ENCODE assay signal across 23 cellular contexts in the genomic region with DNA sequence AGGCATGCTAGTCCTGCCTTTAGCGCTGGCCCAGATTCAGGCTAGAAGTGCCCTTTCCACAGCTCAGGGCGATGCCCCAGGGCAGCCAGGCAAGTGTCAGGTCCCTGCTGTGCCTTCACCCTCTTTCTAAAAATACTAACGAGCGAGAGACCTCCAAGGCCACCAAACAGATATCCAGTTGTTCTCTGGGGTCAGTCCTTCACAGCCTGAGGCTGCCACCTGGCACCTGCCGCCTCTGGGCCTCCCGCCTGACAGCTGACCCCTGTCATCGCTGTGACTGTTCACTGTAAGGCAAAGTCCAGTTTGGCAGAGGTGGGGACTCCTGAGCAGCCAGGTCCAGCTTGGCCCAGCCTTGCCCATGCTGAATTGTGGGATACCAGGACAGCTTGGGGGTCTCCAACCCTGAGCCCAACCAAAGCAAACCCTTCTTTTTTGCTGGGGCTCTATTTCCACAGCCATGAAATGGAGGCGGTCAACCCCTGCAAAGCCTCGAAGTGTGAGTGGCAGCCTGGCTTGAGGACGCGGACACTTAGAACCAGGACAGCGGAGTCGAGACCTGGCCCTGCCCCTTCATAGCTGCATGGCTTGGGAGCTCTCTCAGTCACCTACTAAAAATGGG.
A peak's percentile ranks its signal among the peaks of the same experiment; 100 is the strongest.
DNase-seq lines count a peak whose midpoint lies in the region; ATAC-seq, FAIRE-seq and TF ChIP-seq lines count a peak whose summit lies in the region.
"Had no signal": no experiment of that assay in that cellular context is flagged by ENCODE, and none has a peak within 500 bp of the region (broad histone marks: within the 10 kb centered on the region; RNA-seq: fewer than 3 reads in every experiment).

No MANE protein-coding gene starts in this region.

- no peaks in the 10 kb centered on the region for H3K27me3 Mint-ChIP-seq in mesothelial cell of epicardium (ENCODE audit: low read depth)
- peaks cover 44% of the 10 kb centered on the region for H3K27me3 Mint-ChIP-seq in Calu3 (ENCODE audit: unreplicated experiment)
- H3K27me3 Mint-ChIP-seq: natural killer cell treated with Interleukin-12 subunit alpha and Interleukin-12 subunit beta and Interleukin-15 and Interleukin-18, amount 100 ng/mL, for 72 hours had no signal

- POLR2A ChIA-PET in GM12878 (lab: Charles Lee): no interaction called here

- RAD21 ChIA-PET in GM12878 (lab: Charles Lee; ENCODE audit: unreplicated experiment): no interaction called here

- no peak overlapping the region for H3K4me3 ChIP-seq in GM12878
- H3K4me3 ChIP-seq in hepatocyte: no peak overlapping the region
- H3K4me3 ChIP-seq in pancreas: no peak overlapping the region
- H3K4me3 ChIP-seq: A549, SK-N-MC, transverse colon had no signal

- H4K20me1 ChIP-seq in GM12878 (ENCODE audit: control insufficient read depth, insufficient read depth) (no peaks in the 10 kb centered on the region), hepatocyte (ENCODE audit: insufficient read depth, poor library complexity, severe bottlenecking) (no peaks in the 10 kb centered on the region)

- FAIRE-seq in GM12878 (lab: Jason Lieb, UNC) (no peak), pancreas (lab: Jason Lieb, UNC) (no peak)
- FAIRE-seq: A549, frontal cortex, RCC 7860 had no signal

- no peaks in the 10 kb centered on the region for H3K79me2 ChIP-seq in GM12878 (ENCODE audit: control insufficient read depth, insufficient read depth, low read length)
- H3K79me2 ChIP-seq in hepatocyte: no peaks in the 10 kb centered on the region

- no peak for TF ChIP-seq POLR2A in GM12878 (IDR thresholded peaks at IDR 0.05; ENCODE audit: low read depth, low read length)

- H3K27ac ChIP-seq in GM12878 (ENCODE audit: control insufficient read depth, insufficient read depth) (no peak overlapping the region), hepatocyte (peak overlapping the region; percentile 74), pancreas (no peak overlapping the region)
- H3K27ac ChIP-seq: A549, SK-N-MC, transverse colon had no signal

- CTCF ChIA-PET in GM12878 (lab: Yijun Ruan, JAX): no interaction called here
- CTCF ChIA-PET in Calu3 (lab: Charles Lee): interaction anchor here (0.8 kb wide), 1 partner anchor 168 kb away, joined by 3 read pairs; no protein-coding TSS in a partner anchor

- ATAC-seq in GM12878 (no peak), pancreas (peak in 3 of 4 donors; percentile 42 to 75 (median 68))
- ATAC-seq: esophagus mucosa; natural killer cell treated with Interleukin-12 subunit alpha and Interleukin-12 subunit beta and Interleukin-15 and Interleukin-18, amount 100 ng/mL, for 72 hours had no signal

- DNase-seq in COLO668 (lab: John Stamatoyannopoulos, UW; ENCODE audit: unreplicated experiment) (peak; percentile 46), GM12878 (ENCODE audit: low read depth, low spot score) (no peak), hepatocyte (ENCODE audit: low spot score) (peak; percentile 71), pancreas (no peak), C1 segment of cervical spinal cord (lab: John Stamatoyannopoulos, UW) (no peak), mesothelial cell of epicardium (ENCODE audit: low spot score in 2 of 2, unreplicated experiment in 2 of 2) (no peak), mucosa of gallbladder (ENCODE audit: low spot score) (no peak), Calu3 (no peak)
- DNase-seq: activated CD8-positive, alpha-beta memory T cell treated with anti-CD3 and anti-CD28 coated beads, Interleukin-2, amount 50 U/mL, for 4 hours; activated naive CD8-positive, alpha-beta T cell treated with anti-CD3 and anti-CD28 coated beads, Interleukin-2, amount 10 ng/mL, durations not matched to agents 7 days and 5 days; effector CD8-positive, alpha-beta T cell; EL; Karpas-422; MV-4-11; NCI-H2029; stimulated activated CD4-positive, alpha-beta T cell treated with anti-CD3 and anti-CD28 coated beads, Interleukin-12 subunit alpha, Interleukin-12 subunit beta, amount 100 ng/mL, for 4 hours; transverse colon had no signal

- H3K4me2 ChIP-seq in GM12878 (ENCODE audit: control insufficient read depth, insufficient read depth) (no peak overlapping the region), hepatocyte (no peak overlapping the region)
- H3K4me2 ChIP-seq: A549 had no signal

- no peaks in the 10 kb centered on the region for H3K9me2 ChIP-seq in hepatocyte (replicated peaks; ENCODE audit: insufficient read depth)

- no TSS peak for BruUV-seq in GM12878 (replicated peaks; lab: Mats Ljungman, UMichigan)
- BruUV-seq in Calu3 (replicated peaks; lab: Mats Ljungman, UMichigan): no TSS peak

- H2AFZ ChIP-seq in GM12878 (ENCODE audit: control insufficient read depth, low read depth, low read length) (no peak overlapping the region), hepatocyte (no peak overlapping the region)

- H3K9me3 Mint-ChIP-seq in mesothelial cell of epicardium (peaks cover 1% of the 10 kb centered on the region), Calu3 (ENCODE audit: low read depth, unreplicated experiment) (no peaks in the 10 kb centered on the region)

- in situ Hi-C loops in GM12878 (cut with MboI): no loop called here

- H3K27ac Mint-ChIP-seq in mesothelial cell of epicardium (no peak overlapping the region), Calu3 (ENCODE audit: unreplicated experiment) (no peak overlapping the region)
- H3K27ac Mint-ChIP-seq: activated naive CD8-positive, alpha-beta T cell treated with anti-CD3 and anti-CD28 coated beads, Interleukin-2, amount 10 ng/mL, durations not matched to agents 7 days and 5 days; natural killer cell treated with Interleukin-12 subunit alpha and Interleukin-12 subunit beta and Interleukin-15 and Interleukin-18, amount 100 ng/mL, for 72 hours had no signal

- H3K4me3 Mint-ChIP-seq in mesothelial cell of epicardium: no peak overlapping the region
- no peak overlapping the region for H3K4me3 Mint-ChIP-seq in Calu3 (ENCODE audit: low read depth, unreplicated experiment)
- H3K4me3 Mint-ChIP-seq: activated naive CD8-positive, alpha-beta T cell treated with anti-CD3 and anti-CD28 coated beads, Interleukin-2, amount 10 ng/mL, durations not matched to agents 7 days and 5 days; natural killer cell treated with Interleukin-12 subunit alpha and Interleukin-12 subunit beta and Interleukin-15 and Interleukin-18, amount 100 ng/mL, for 72 hours had no signal

- H3K4me1 ChIP-seq in GM12878 (ENCODE audit: control insufficient read depth, insufficient read depth, low read length) (peaks cover 12% of the 10 kb centered on the region), hepatocyte (ENCODE audit: insufficient read depth) (peaks cover 13% of the 10 kb centered on the region), pancreas (peaks cover 0 to 8% (median 0%) of the 10 kb centered on the region in 3 donors)
- H3K4me1 ChIP-seq: transverse colon had no signal

- no peak for TF ChIP-seq EP300 in GM12878 (IDR thresholded peaks at IDR 0.05; ENCODE audit: borderline replicate concordance in 1 of 2, control insufficient read depth in 1 of 2, low read depth in 2 of 2, low read length in 2 of 2)

- TF ChIP-seq CTCF in GM12878 (IDR thresholded peaks at IDR 0.05 in 2 of 3, conservative IDR thresholded peaks at IDR 0.05 in 1 of 3; ENCODE audit: control insufficient read depth in 2 of 3, extremely low read depth in 1 of 3, insufficient read depth in 1 of 3, low read depth in 3 of 3, low read length in 3 of 3) (no peak), hepatocyte (IDR thresholded peaks at IDR 0.05; ENCODE audit: poor library complexity) (peak; percentile 34), pancreas (IDR thresholded peaks at IDR 0.05) (no peak), mesothelial cell of epicardium (IDR thresholded peaks at IDR 0.05; ENCODE audit: unreplicated experiment) (no peak), Calu3 (IDR thresholded peaks at IDR 0.05; ENCODE audit: unreplicated experiment) (no peak)

- H3K9ac ChIP-seq in GM12878 (ENCODE audit: control insufficient read depth, insufficient read depth, low read length): no peak overlapping the region

- WGBS in GM12878 (ENCODE audit: insufficient coverage, insufficient replicate concordance, low lambda C conversion rate, missing lambda C conversion rate): 82% methylated on average over 13 of the region's 13 CpGs
- 56% methylated on average over 13 of the region's 13 CpGs for WGBS in hepatocyte (ENCODE audit: low lambda C conversion rate, missing lambda C conversion rate)
- whole genome bisulfite sequencing in pancreas, 2 donors: 47 to 48% methylated on average over 13 of the region's 13 CpGs

- H3K4me1 Mint-ChIP-seq in mesothelial cell of epicardium: peaks cover 16% of the 10 kb centered on the region
- H3K4me1 Mint-ChIP-seq in Calu3 (ENCODE audit: low read depth, unreplicated experiment): peaks cover 14% of the 10 kb centered on the region

- H3K36me3 ChIP-seq in GM12878 (ENCODE audit: control insufficient read depth in 2 of 2, insufficient read depth in 2 of 2, low read length in 1 of 2) (no peaks in the 10 kb centered on the region), hepatocyte (replicated peaks; ENCODE audit: insufficient read depth, low read depth) (no peaks in the 10 kb centered on the region), pancreas (no peaks in the 10 kb centered on the region)
- H3K36me3 ChIP-seq: transverse colon had no signal

- SMC1A ChIA-PET in GM12878 (lab: Charles Lee; ENCODE audit: uncharacterized antibody, unreplicated experiment): no interaction called here

- H3K27me3 ChIP-seq in GM12878 (replicated peaks in 1 of 2; ENCODE audit: control insufficient read depth in 2 of 2, insufficient read depth in 2 of 2, low read length in 1 of 2) (no peaks in the 10 kb centered on the region), hepatocyte (no peaks in the 10 kb centered on the region), pancreas (no peaks in the 10 kb centered on the region)
- H3K27me3 ChIP-seq: transverse colon had no signal

- TF ChIP-seq RAD21 in GM12878 (IDR thresholded peaks at IDR 0.05; ENCODE audit: insufficient read depth, low read depth, low read length): no peak

- intact Hi-C loops in GM12878 (cut with micrococcal nuclease; ENCODE audit: unreplicated experiment): no loop called here
- intact Hi-C loops in pancreas (cut with DNase I): no loop called here
- intact Hi-C loops in Calu3 (cut with micrococcal nuclease; ENCODE audit: unreplicated experiment): no loop called here

- H3K9me3 ChIP-seq in GM12878 (replicated peaks; ENCODE audit: control insufficient read depth, insufficient read depth, low read length): no peaks in the 10 kb centered on the region; the same call in 2 of the 3 replicates
- no peaks in the 10 kb centered on the region for H3K9me3 ChIP-seq in hepatocyte (ENCODE audit: low read depth)
- no peaks in the 10 kb centered on the region for H3K9me3 ChIP-seq in pancreas
- H3K9me3 ChIP-seq: A549, transverse colon had no signal

- no peaks in the 10 kb centered on the region for H3K36me3 Mint-ChIP-seq in mesothelial cell of epicardium
- no peaks in the 10 kb centered on the region for H3K36me3 Mint-ChIP-seq in Calu3 (ENCODE audit: insufficient read depth, unreplicated experiment)
- H3K36me3 Mint-ChIP-seq: natural killer cell treated with Interleukin-12 subunit alpha and Interleukin-12 subunit beta and Interleukin-15 and Interleukin-18, amount 100 ng/mL, for 72 hours had no signal

TF ChIP-seq in GM12878, 131 proteins besides CTCF, POLR2A, EP300 and RAD21:
- no peak for TF ChIP-seq HDAC6 (IDR thresholded peaks at IDR 0.05; ENCODE audit: unreplicated experiment)
- peak; percentile 47; the same call in 1 of the 2 replicates for TF ChIP-seq ZNF24 (IDR thresholded peaks at IDR 0.05)

Comparison
In these comparisons a context has a peak if more than half of its experiments do, and no peak if none do; other contexts are left out.
1. DNase-seq: peak in COLO668 (single experiment) and hepatocyte (single experiment); none in GM12878 (single experiment), pancreas (0 of 6), C1 segment of cervical spinal cord (0 of 14), mesothelial cell of epicardium (0 of 2), mucosa of gallbladder (single experiment) and Calu3 (single experiment).